18 cellular contexts compared by ENCODE assay signal in the genomic region with DNA sequence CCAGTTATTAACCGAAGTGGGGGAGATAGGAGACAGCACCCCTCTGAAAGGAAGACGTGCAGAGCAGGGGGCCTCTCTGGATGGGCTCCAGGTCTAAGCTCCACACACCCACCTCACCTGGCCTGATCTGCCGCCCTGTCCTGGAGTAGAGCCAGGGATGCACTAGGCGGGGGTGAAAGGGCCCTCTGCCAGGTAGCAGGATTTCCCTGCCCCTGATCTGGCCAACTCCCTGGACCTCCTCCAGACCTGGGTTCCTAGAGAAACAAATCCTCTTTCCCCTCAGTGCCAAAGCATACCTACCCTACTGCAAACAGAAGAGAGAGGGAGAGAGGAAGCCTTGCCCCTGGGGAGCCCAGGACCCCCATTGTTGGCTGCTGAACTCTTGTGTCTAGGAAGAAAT. TPM values are rescaled to one million over a fixed set of nuclear protein-coding genes. Genes with fewer than 3 reads are reported as not detected.
DNase-seq lines count a peak whose midpoint lies in the region; ATAC-seq, FAIRE-seq and TF ChIP-seq lines count a peak whose summit lies in the region.
"Had no signal": no experiment of that assay in that cellular context is flagged by ENCODE, and none has a peak within 500 bp of the region (broad histone marks: within the 10 kb centered on the region; RNA-seq: fewer than 3 reads in every experiment).

No MANE protein-coding gene starts in this region.

- H3K4me3 Mint-ChIP-seq in type B pancreatic cell, result peak overlapping the region; percentile 93
- H3K4me3 Mint-ChIP-seq: activated CD8-positive, alpha-beta memory T cell treated with anti-CD3 and anti-CD28 coated beads, Interleukin-2, amount 10 ng/mL, durations not matched to agents 7 days and 5 days had no signal

- peaks cover 7% of the 10 kb centered on the region for H3K27me3 Mint-ChIP-seq in type B pancreatic cell

- intact Hi-C loops in Right ventricle myocardium inferior (cut with DNase I), result no loop called here
- intact Hi-C loops in left cardiac atrium (cut with DNase I), result no loop called here
- intact Hi-C loops in pancreas (cut with DNase I), result no loop called here

- H3K4me1 ChIP-seq in adipocyte (ENCODE audit: control insufficient read depth, insufficient read depth, low read length) (peaks cover 56% of the 10 kb centered on the region), pancreas (peaks cover 9 to 22% (median 17%) of the 10 kb centered on the region in 3 donors)

- H3K36me3 ChIP-seq in adipocyte (ENCODE audit: control insufficient read depth, insufficient read depth, low read length, severe bottlenecking), result peaks cover 6% of the 10 kb centered on the region
- H3K36me3 ChIP-seq in pancreas, result no peaks in the 10 kb centered on the region
- H3K36me3 ChIP-seq: left ventricle myocardium inferior had no signal

- DNase-seq in Right ventricle myocardium inferior (ENCODE audit: missing footprints), result peak; percentile 16
- DNase-seq in left cardiac atrium, result no peak
- no peak for DNase-seq in adipocyte (ENCODE audit: low read depth)
- DNase-seq in type B pancreatic cell (ENCODE audit: extremely low spot score, unreplicated experiment), result no peak
- no peak for DNase-seq in H54 (ENCODE audit: insufficient read length, low spot score)
- no peak for DNase-seq in pancreas
- DNase-seq: ACHN; activated CD8-positive, alpha-beta memory T cell treated with anti-CD3 and anti-CD28 coated beads, Interleukin-2, amount 10 ng/mL, durations not matched to agents 7 days and 5 days; left ventricle myocardium inferior; naive B cell; retina; SW 1271; tibial artery had no signal

- H3K27me3 ChIP-seq in adipocyte (replicated peaks; ENCODE audit: control insufficient read depth, insufficient read depth, low read length), result no peaks in the 10 kb centered on the region
- peaks cover 0 to 6% (median 0%) of the 10 kb centered on the region in 4 donors for H3K27me3 ChIP-seq in pancreas

- no peak for ATAC-seq in Right ventricle myocardium inferior
- no peak for ATAC-seq in left cardiac atrium
- no peak for ATAC-seq in pancreas
- no peak for ATAC-seq in GM19324 (IDR thresholded peaks at IDR 0.05; ENCODE audit: low FRiP score, unreplicated experiment)
- ATAC-seq: activated CD8-positive, alpha-beta memory T cell treated with anti-CD3 and anti-CD28 coated beads, Interleukin-2, amount 10 ng/mL, durations not matched to agents 7 days and 5 days had no signal

- peaks cover 19% of the 10 kb centered on the region for H3K36me3 Mint-ChIP-seq in type B pancreatic cell
- H3K36me3 Mint-ChIP-seq: activated CD8-positive, alpha-beta memory T cell treated with anti-CD3 and anti-CD28 coated beads, Interleukin-2, amount 10 ng/mL, durations not matched to agents 7 days and 5 days had no signal

- H3K4me3 ChIP-seq in adipocyte (ENCODE audit: low read length) (no peak overlapping the region), iPS-18c (ENCODE audit: insufficient read depth, low read depth, low read length) (peak overlapping the region; percentile 81; the same call in 1 of the 2 replicates), pancreas (no peak overlapping the region)
- H3K4me3 ChIP-seq: left ventricle myocardium inferior, tibial artery had no signal

- no peak overlapping the region for H3K27ac ChIP-seq in pancreas
- H3K27ac ChIP-seq: left ventricle myocardium inferior, tibial artery had no signal

- no peaks in the 10 kb centered on the region for H3K9me3 ChIP-seq in adipocyte (ENCODE audit: control insufficient read depth, low read length)
- H3K9me3 ChIP-seq in iPS-18c (ENCODE audit: control insufficient read depth, insufficient read depth, low read length), result no peaks in the 10 kb centered on the region
- no peaks in the 10 kb centered on the region for H3K9me3 ChIP-seq in pancreas
- H3K9me3 ChIP-seq: left ventricle myocardium inferior, tibial artery had no signal

- 50% methylated on average over 4 of the region's 4 CpGs for WGBS in pancreas, 2 donors

- FAIRE-seq in H54 (lab: Jason Lieb, UNC) (no peak), pancreas (lab: Jason Lieb, UNC) (no peak)
- FAIRE-seq: D721Med, GM18507 had no signal

- TF ChIP-seq CTCF in type B pancreatic cell (conservative IDR thresholded peaks at IDR 0.05) (no peak), pancreas (IDR thresholded peaks at IDR 0.05) (no peak)

- H3K4me1 Mint-ChIP-seq in type B pancreatic cell (ENCODE audit: unreplicated experiment), result peaks cover 45% of the 10 kb centered on the region

- no peak for TF ChIP-seq POLR2A in H54 (IDR thresholded peaks at IDR 0.05; ENCODE audit: low read depth, low read length)

- peak overlapping the region; percentile 80 for H3K27ac Mint-ChIP-seq in type B pancreatic cell
- H3K27ac Mint-ChIP-seq: activated CD8-positive, alpha-beta memory T cell treated with anti-CD3 and anti-CD28 coated beads, Interleukin-2, amount 10 ng/mL, durations not matched to agents 7 days and 5 days had no signal

- H3K9ac ChIP-seq in adipocyte (ENCODE audit: low read length), result peak overlapping the region; percentile 83

- no peaks in the 10 kb centered on the region for H3K9me3 Mint-ChIP-seq in type B pancreatic cell
- H3K9me3 Mint-ChIP-seq: naive B cell had no signal

RNA-seq across cellular contexts. Expression of gene CRABP2, which starts 2.0 kb away (rescaled TPM):
- total RNA-seq in Right ventricle myocardium inferior (not detected), left cardiac atrium (1 to 10 TPM; 1.5 TPM), type B pancreatic cell (ENCODE audit: low replicate concordance) (83.7 and 370 TPM in 2 replicates), pancreas (1 to 10 TPM in 3 of 6 donors, under 1 TPM in 3; 0.38 to 5.0 (median 1.2) TPM)
- 1 to 10 TPM; 3.3 to 4.0 TPM for polyA plus RNA-seq in pancreas
- total RNA-seq: dermis microvascular lymphatic vessel endothelial cell had no signal

RNA-seq across cellular contexts. Expression of gene METTL25B, which starts 24.9 kb away (rescaled TPM):
- total RNA-seq in Right ventricle myocardium inferior (16.6 TPM), left cardiac atrium (10 to 100 TPM; 14.6 to 20.5 TPM), type B pancreatic cell (ENCODE audit: low replicate concordance) (35.2 and 39.7 TPM in 2 replicates), pancreas (10 to 100 TPM; 16.8 to 22.6 (median 18.2) TPM)
- 10 to 100 TPM; 56.0 to 64.9 TPM for polyA plus RNA-seq in pancreas

RNA-seq across cellular contexts. Expression of gene ISG20L2, which starts 25.2 kb away (rescaled TPM):
- total RNA-seq in Right ventricle myocardium inferior, result 13.1 TPM
- total RNA-seq in left cardiac atrium, result 10 to 100 TPM; 15.7 to 18.6 TPM
- total RNA-seq in type B pancreatic cell (ENCODE audit: low replicate concordance), result 35.3 and 42.0 TPM in 2 replicates
- 10 to 100 TPM in 3 of 6 donors, 1 to 10 TPM in 3; 7.7 to 13.2 (median 9.6) TPM for total RNA-seq in pancreas
- polyA plus RNA-seq in pancreas, result 1 to 10 TPM; 5.2 to 8.8 TPM

RNA-seq across cellular contexts. Expression of gene NES, which starts 26.1 kb away (rescaled TPM):
- total RNA-seq in Right ventricle myocardium inferior (131 TPM), left cardiac atrium (100 to 1,000 TPM; 224 to 240 TPM), type B pancreatic cell (ENCODE audit: low replicate concordance) (8.1 and 125 TPM in 2 replicates), pancreas (1 to 10 TPM; 1.1 to 7.6 (median 3.4) TPM)
- polyA plus RNA-seq in pancreas, result 1 to 10 TPM; 3.5 to 7.0 TPM
- total RNA-seq: activated CD8-positive, alpha-beta memory T cell treated with anti-CD3 and anti-CD28 coated beads, Interleukin-2, amount 10 ng/mL, durations not matched to agents 7 days and 5 days had no signal

RNA-seq across cellular contexts. Expression of gene MRPL24, which starts 37.6 kb away (rescaled TPM):
- total RNA-seq in Right ventricle myocardium inferior, result 103 TPM
- total RNA-seq in left cardiac atrium, result 10 to 100 TPM; 62.9 to 74.0 TPM
- 47.4 and 58.6 TPM in 2 replicates for total RNA-seq in type B pancreatic cell (ENCODE audit: low replicate concordance)
- 10 to 100 TPM; 39.8 to 57.8 (median 43.6) TPM for total RNA-seq in pancreas
- polyA plus RNA-seq in pancreas, result 10 to 100 TPM; 64.5 to 68.6 TPM

Comparison
In these comparisons a context has a peak if more than half of its experiments do, and no peak if none do; other contexts are left out.
1. RNA of gene CRABP2, which starts 2.0 kb away (total RNA-seq): 83.7 to 370 TPM in type B pancreatic cell; 0.38 to 5.0 TPM in pancreas, 1.5 TPM in left cardiac atrium and not detected in Right ventricle myocardium inferior (single experiment); every median in the first group is over 10 times any median in the second.